Comparison of ENCODE assay signal across 8 cellular contexts in the genomic region with DNA sequence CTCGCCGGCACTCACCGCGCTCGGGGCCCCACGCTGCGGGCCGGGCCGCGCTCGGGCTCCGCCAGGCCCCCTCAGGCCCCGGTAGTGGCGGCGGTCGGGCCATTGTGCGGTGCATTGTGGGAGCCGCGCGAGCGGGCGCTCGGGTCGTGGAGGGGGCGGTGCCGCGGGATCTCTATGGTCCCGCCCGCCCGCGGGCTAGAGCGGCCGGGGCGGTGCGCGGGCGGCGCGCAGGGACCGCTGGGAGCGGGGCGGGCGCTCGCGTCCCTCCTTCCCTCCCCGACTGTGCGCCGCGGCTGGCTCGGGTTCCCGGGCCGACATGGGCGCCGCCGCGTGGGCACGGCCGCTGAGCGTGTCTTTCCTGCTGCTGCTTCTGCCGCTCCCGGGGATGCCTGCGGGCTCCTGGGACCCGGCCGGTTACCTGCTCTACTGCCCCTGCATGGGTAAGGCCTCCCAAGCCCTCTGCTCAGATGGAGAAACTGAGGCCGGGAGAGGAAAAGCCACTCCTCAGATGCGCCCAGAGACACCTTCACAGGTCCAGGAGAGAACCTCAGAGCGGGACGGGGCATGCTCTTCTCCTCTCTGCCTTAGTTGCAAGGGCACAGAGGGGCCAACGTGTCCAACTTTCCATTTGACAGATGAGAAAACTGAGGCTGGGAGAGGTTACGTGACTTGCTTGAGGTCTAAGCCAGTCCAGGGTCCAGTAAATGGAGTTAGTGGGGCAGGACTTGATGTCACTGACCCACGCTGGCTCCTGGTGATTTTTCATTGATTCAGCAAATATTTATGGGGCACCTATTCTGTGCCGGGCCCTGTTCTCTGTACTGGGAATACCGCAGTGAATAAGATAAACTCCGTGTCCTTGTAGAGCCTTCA. TPM values are rescaled to one million over a fixed set of nuclear protein-coding genes. Genes with fewer than 3 reads are reported as not detected.
DNase-seq lines count a peak whose midpoint lies in the region; ATAC-seq and TF ChIP-seq lines count a peak whose summit lies in the region.

A gene with protein sequence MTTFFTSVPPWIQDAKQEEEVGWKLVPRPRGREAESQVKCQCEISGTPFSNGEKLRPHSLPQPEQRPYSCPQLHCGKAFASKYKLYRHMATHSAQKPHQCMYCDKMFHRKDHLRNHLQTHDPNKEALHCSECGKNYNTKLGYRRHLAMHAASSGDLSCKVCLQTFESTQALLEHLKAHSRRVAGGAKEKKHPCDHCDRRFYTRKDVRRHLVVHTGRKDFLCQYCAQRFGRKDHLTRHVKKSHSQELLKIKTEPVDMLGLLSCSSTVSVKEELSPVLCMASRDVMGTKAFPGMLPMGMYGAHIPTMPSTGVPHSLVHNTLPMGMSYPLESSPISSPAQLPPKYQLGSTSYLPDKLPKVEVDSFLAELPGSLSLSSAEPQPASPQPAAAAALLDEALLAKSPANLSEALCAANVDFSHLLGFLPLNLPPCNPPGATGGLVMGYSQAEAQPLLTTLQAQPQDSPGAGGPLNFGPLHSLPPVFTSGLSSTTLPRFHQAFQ (minus strand): TSS at position 118 of the 873 bp plus-strand sequence. CDS start 5,565 bp downstream, outside the sequence.
A gene (plus strand): TSS at position 255 of the 873 bp plus-strand sequence. CDS start 62 bp downstream, at position 317.

- DNase-seq in NCI-H1092 (lab: John Stamatoyannopoulos, UW): peak; percentile 87
- peak; percentile 90 for DNase-seq in SW480 (ENCODE audit: low spot score)
- peak; percentile 73 for DNase-seq in activated naive CD8-positive, alpha-beta T cell treated with anti-CD3 and anti-CD28 coated beads, Interleukin-2, amount 50 U/mL, for 16 hours (ENCODE audit: low read depth, low spot score)
- DNase-seq in heart left ventricle: peak; percentile 90 to 95 (median 93)
- DNase-seq in posterior vena cava (ENCODE audit: low spot score): peak; percentile 96
- peak; percentile 94 to 98 for DNase-seq in upper lobe of left lung

- peak; percentile 37; the same call in 1 of the 2 replicates for TF ChIP-seq CTCF in GM12875 (IDR thresholded peaks at IDR 0.05; ENCODE audit: borderline replicate concordance, insufficient read depth, low read depth, low read length)
- TF ChIP-seq CTCF in heart left ventricle (IDR thresholded peaks at IDR 0.05): peak in 8 of 12 donors; percentile 26 to 46 (median 32)
- TF ChIP-seq CTCF in upper lobe of left lung (IDR thresholded peaks at IDR 0.05): peak in 3 of 6 experiments; percentile 31 to 55 (median 42)

- ATAC-seq in HG02623 (IDR thresholded peaks at IDR 0.05; ENCODE audit: unreplicated experiment): peak; percentile 90
- peak; percentile 84 to 98 (median 96) for ATAC-seq in heart left ventricle
- ATAC-seq in upper lobe of left lung (ENCODE audit: low FRiP score in 2 of 2): peak; percentile 93 to 98

- H3K9me3 ChIP-seq in heart left ventricle (no peaks in the 10 kb centered on the region), upper lobe of left lung (no peaks in the 10 kb centered on the region)

- TF ChIP-seq EP300 in upper lobe of left lung (IDR thresholded peaks at IDR 0.05): no peak

- peak in 1 of 2 donors; percentile 81 for TF ChIP-seq POLR2A in heart left ventricle (IDR thresholded peaks at IDR 0.05)
- TF ChIP-seq POLR2A in upper lobe of left lung (IDR thresholded peaks at IDR 0.05): peak in 3 of 4 donors; percentile 70 to 87 (median 80)

- peak within 1 kb of the TSS; percentile 87 for H3K4me3 ChIP-seq in GM12875 (ENCODE audit: low read depth, low read length)
- peak within 1 kb of the TSS; percentile 70 to 99 (median 96) for H3K4me3 ChIP-seq in heart left ventricle
- peak within 1 kb of the TSS; percentile 68 to 98 (median 80) for H3K4me3 ChIP-seq in upper lobe of left lung

- peaks cover 10 to 57% (median 45%) of the 10 kb centered on the region in 12 donors for H3K4me1 ChIP-seq in heart left ventricle
- peaks cover 47 to 52% (median 51%) of the 10 kb centered on the region in 4 donors for H3K4me1 ChIP-seq in upper lobe of left lung

- H3K27ac ChIP-seq in heart left ventricle (peak within 1 kb of the TSS; percentile 85 to 99 (median 93)), upper lobe of left lung (peak within 1 kb of the TSS; percentile 91 to 98 (median 92))

- intact Hi-C loops in heart left ventricle (cut with DNase I): loop anchor here in 5 of 10 donors (1.0 to 10.0 kb wide), 5 partner anchors 97 to 274 kb away; a partner anchor contains a TSS
- intact Hi-C loops in posterior vena cava (cut with DNase I): no loop called here

- H3K36me3 ChIP-seq in heart left ventricle (peaks cover 0 to 41% (median 22%) of the 10 kb centered on the region in 9 donors), upper lobe of left lung (peaks cover 0 to 28% (median 14%) of the 10 kb centered on the region in 4 donors)

- 1 to 4% (median 2%) methylated on average over 24 to 74 of the region's 74 CpGs for WGBS in heart left ventricle, 4 donors
- WGBS in upper lobe of left lung, 2 donors: 4% methylated on average over 10 of the region's 74 CpGs

- no peaks in the 10 kb centered on the region for H3K27me3 ChIP-seq in heart left ventricle
- H3K27me3 ChIP-seq in upper lobe of left lung: no peaks in the 10 kb centered on the region

RNA-seq across cellular contexts. Expression of the first gene that starts in this region (rescaled TPM):
- 1 to 10 TPM; 4.4 to 9.9 (median 7.8) TPM for total RNA-seq in heart left ventricle
- polyA plus RNA-seq in heart left ventricle: 1 to 10 TPM; 4.0 to 4.2 TPM
- total RNA-seq in posterior vena cava: 1 to 10 TPM; 4.8 to 5.6 TPM
- total RNA-seq in upper lobe of left lung: 10 to 100 TPM; 11.4 to 17.1 (median 14.1) TPM

RNA-seq across cellular contexts. Expression of the second gene that starts in this region (rescaled TPM):
- total RNA-seq in heart left ventricle (10 to 100 TPM; 26.0 to 48.5 (median 27.5) TPM), posterior vena cava (10 to 100 TPM; 34.6 to 36.4 TPM), upper lobe of left lung (10 to 100 TPM; 12.6 to 31.5 (median 26.5) TPM)
- 10 to 100 TPM; 12.0 to 25.7 TPM for polyA plus RNA-seq in heart left ventricle

Comparison
In these comparisons a context has a peak if more than half of its experiments do, and no peak if none do; other contexts are left out.
1. Peak in every context shown above with its lines: DNase-seq, ATAC-seq, H3K4me3 ChIP-seq and H3K27ac ChIP-seq.